In the genomic region with DNA sequence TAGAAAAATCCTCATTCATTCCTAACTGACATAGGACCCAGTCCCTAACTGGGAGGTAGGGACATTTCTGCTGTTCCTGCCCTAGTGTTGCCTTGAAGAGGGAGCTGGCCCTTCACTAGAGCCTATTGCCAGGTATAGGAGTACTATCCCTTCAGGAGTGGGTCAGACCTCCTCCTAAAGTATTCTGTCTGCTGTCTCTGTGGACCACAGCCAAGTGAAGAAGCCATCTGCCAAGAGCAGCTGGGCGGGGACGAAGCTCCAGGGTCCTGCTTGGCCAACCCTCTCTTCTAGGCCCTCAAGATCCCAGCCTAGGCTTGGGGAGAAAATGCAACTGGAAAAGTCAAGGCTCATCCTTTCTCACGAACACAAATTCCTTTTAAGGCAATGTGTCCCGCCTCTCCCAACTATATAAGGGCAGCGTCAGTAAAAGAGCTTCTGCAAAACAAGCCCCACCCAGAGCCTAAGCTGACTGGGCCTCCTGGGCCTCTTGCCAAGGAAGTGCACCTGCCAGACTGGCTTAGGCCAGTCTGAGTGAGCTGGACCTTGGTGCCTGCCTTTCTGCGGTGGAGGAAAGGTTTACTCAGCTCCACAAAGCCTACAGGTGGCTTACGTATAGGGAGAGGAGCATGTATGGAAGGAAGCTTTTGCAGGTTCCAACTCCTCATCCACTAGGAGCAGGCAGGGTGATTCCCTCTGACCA, we compare ENCODE assay signal across 8 cellular contexts. TPM values are rescaled to one million over a fixed set of nuclear protein-coding genes. Genes with fewer than 3 reads are reported as not detected.
DNase-seq lines count a peak whose midpoint lies in the region; ATAC-seq, FAIRE-seq and TF ChIP-seq lines count a peak whose summit lies in the region.

No MANE protein-coding gene starts in this region.

- H3K27me3 Mint-ChIP-seq in activated CD4-positive, alpha-beta T cell treated with anti-CD3 and anti-CD28 coated beads, Interleukin-2, amount 10 ng/mL, durations not matched to agents 7 days and 5 days: peaks cover 10% of the 10 kb centered on the region

- peak overlapping the region; percentile 78 for H3K27ac Mint-ChIP-seq in activated CD4-positive, alpha-beta T cell treated with anti-CD3 and anti-CD28 coated beads, Interleukin-2, amount 10 ng/mL, durations not matched to agents 7 days and 5 days

- H3K4me1 Mint-ChIP-seq in activated CD4-positive, alpha-beta T cell treated with anti-CD3 and anti-CD28 coated beads, Interleukin-2, amount 10 ng/mL, durations not matched to agents 7 days and 5 days: peaks cover 26% of the 10 kb centered on the region

- ATAC-seq in GM18909 (IDR thresholded peaks at IDR 0.05; ENCODE audit: poor library complexity, unreplicated experiment): peak; percentile 43
- peak; percentile 38 for ATAC-seq in HG03196 (IDR thresholded peaks at IDR 0.05; ENCODE audit: unreplicated experiment)

- H3K79me2 ChIP-seq in fibroblast of lung (ENCODE audit: control insufficient read depth, insufficient read depth, low read length): no peaks in the 10 kb centered on the region

- TF ChIP-seq CTCF in C4-2B (conservative IDR thresholded peaks at IDR 0.05): no peak
- no peak for TF ChIP-seq CTCF in fibroblast of lung (conservative IDR thresholded peaks at IDR 0.05 in 1 of 2, IDR thresholded peaks at IDR 0.05 in 1 of 2; ENCODE audit: low read depth in 1 of 2, low read length in 2 of 2)

- DNase-seq in NCI-H2196 (lab: John Stamatoyannopoulos, UW; ENCODE audit: unreplicated experiment) (peak; percentile 98), fibroblast of lung (ENCODE audit: low read depth in 2 of 2) (peak; percentile 98), myocyte (ENCODE audit: low read depth) (peak; percentile 98), urothelium cell line (ENCODE audit: low spot score) (peak; percentile 90)
- DNase-seq in activated CD4-positive, alpha-beta T cell treated with anti-CD3 and anti-CD28 coated beads, Interleukin-2, amount 10 ng/mL, durations not matched to agents 7 days and 5 days: peak; percentile 37

- no peaks in the 10 kb centered on the region for H3K36me3 ChIP-seq in fibroblast of lung (ENCODE audit: control insufficient read depth, insufficient read depth, low read length)

- H3K27me3 ChIP-seq in fibroblast of lung (ENCODE audit: control insufficient read depth, insufficient read depth, low read length): no peaks in the 10 kb centered on the region

- no peak overlapping the region for H2AFZ ChIP-seq in fibroblast of lung (ENCODE audit: low read length)

- H3K9ac ChIP-seq in fibroblast of lung (ENCODE audit: insufficient read depth, low read length): no peak overlapping the region

- no peaks in the 10 kb centered on the region for H3K9me3 Mint-ChIP-seq in activated CD4-positive, alpha-beta T cell treated with anti-CD3 and anti-CD28 coated beads, Interleukin-2, amount 10 ng/mL, durations not matched to agents 7 days and 5 days

- no peak for FAIRE-seq in urothelium cell line (lab: Jason Lieb, UNC)

- H3K36me3 Mint-ChIP-seq in activated CD4-positive, alpha-beta T cell treated with anti-CD3 and anti-CD28 coated beads, Interleukin-2, amount 10 ng/mL, durations not matched to agents 7 days and 5 days (ENCODE audit: low read depth): no peaks in the 10 kb centered on the region

- H3K4me2 ChIP-seq in fibroblast of lung (ENCODE audit: extremely low read depth, insufficient read depth, low read length): peak overlapping the region; percentile 46

- H4K20me1 ChIP-seq in fibroblast of lung (ENCODE audit: control insufficient read depth, extremely low read depth, insufficient read depth, low read length): no peaks in the 10 kb centered on the region

- peaks cover 18% of the 10 kb centered on the region for H3K4me1 ChIP-seq in fibroblast of lung (ENCODE audit: control insufficient read depth, extremely low read depth, insufficient read depth, low read length)

- POLR2A ChIA-PET in activated CD4-positive, alpha-beta T cell treated with anti-CD3 and anti-CD28 coated beads, Interleukin-2, amount 10 ng/mL, durations not matched to agents 7 days and 5 days (lab: Charles Lee): interaction anchor here (0.6 to 0.7 kb wide), 3 partner anchors 67 to 360 kb away, joined by 3 read pairs; no protein-coding TSS in a partner anchor

- H3K4me3 Mint-ChIP-seq in activated CD4-positive, alpha-beta T cell treated with anti-CD3 and anti-CD28 coated beads, Interleukin-2, amount 10 ng/mL, durations not matched to agents 7 days and 5 days: peak overlapping the region; percentile 86

- peak overlapping the region; percentile 83 for H3K27ac ChIP-seq in C4-2B
- peak overlapping the region; percentile 36 for H3K27ac ChIP-seq in fibroblast of lung (ENCODE audit: insufficient read depth, low read length)

- peak overlapping the region in 3 of 4 experiments; percentile 70 to 87 (median 76) for H3K4me3 ChIP-seq in fibroblast of lung (replicated peaks in 1 of 4; ENCODE audit: control extremely low read depth in 1 of 4, insufficient read depth in 1 of 4, low read depth in 3 of 4, low read length in 4 of 4)

- CTCF ChIA-PET in activated CD4-positive, alpha-beta T cell treated with anti-CD3 and anti-CD28 coated beads, Interleukin-2, amount 10 ng/mL, durations not matched to agents 7 days and 5 days (lab: Charles Lee): interaction anchor here (0.5 to 1.5 kb wide), 6 partner anchors 10 to 648 kb away, joined by 3 to 5 read pairs (median 4); no protein-coding TSS in a partner anchor

- no peaks in the 10 kb centered on the region for H3K9me3 ChIP-seq in fibroblast of lung (ENCODE audit: control insufficient read depth, insufficient read depth, low read depth, low read length)

RNA-seq across cellular contexts. Expression of a gene that starts 0.6 kb away (rescaled TPM):
- 1 to 10 TPM; 1.9 to 2.2 TPM for total RNA-seq in activated CD4-positive, alpha-beta T cell treated with anti-CD3 and anti-CD28 coated beads, Interleukin-2, amount 10 ng/mL, durations not matched to agents 7 days and 5 days
- total RNA-seq in fibroblast of lung (6.9 and 18.2 TPM in 2 replicates), myocyte (31.4 and 45.5 TPM in 2 replicates)
- 16.7 and 24.7 TPM in 2 replicates for polyA plus RNA-seq in fibroblast of lung
- polyA plus RNA-seq in fibroblast of lung (2012): 12.6 and 18.4 TPM in 2 replicates
- 11.2 and 12.0 TPM in 2 replicates for polyA minus RNA-seq in fibroblast of lung (ENCODE audit: low replicate concordance)
- 48.0 TPM for polyA plus RNA-seq in myocyte (2012)

RNA-seq across cellular contexts. Expression of a gene that starts 28.3 kb away (rescaled TPM):
- under 1 TPM; 0.17 to 0.30 TPM for total RNA-seq in activated CD4-positive, alpha-beta T cell treated with anti-CD3 and anti-CD28 coated beads, Interleukin-2, amount 10 ng/mL, durations not matched to agents 7 days and 5 days
- total RNA-seq in fibroblast of lung: under 0.01 and 0.17 TPM in 2 replicates
- 0.17 and 0.21 TPM in 2 replicates for polyA plus RNA-seq in fibroblast of lung
- 0.21 and 0.36 TPM in 2 replicates for polyA plus RNA-seq in fibroblast of lung (2012)
- polyA minus RNA-seq in fibroblast of lung (ENCODE audit: low replicate concordance): not detected in 2 replicates
- total RNA-seq in myocyte: 0.21 TPM in 1 of 2 replicates, not detected in the other
- polyA plus RNA-seq in myocyte (2012): 0.48 TPM

Comparison
In these comparisons a context has a peak if more than half of its experiments do, and no peak if none do; other contexts are left out.
1. Peak in every context shown above with its lines: DNase-seq, ATAC-seq, H3K4me3 ChIP-seq and H3K27ac ChIP-seq.
2. DNase-seq: peak in every context shown above with its lines; median percentile 98 in NCI-H2196; 98 in fibroblast of lung; 98 in myocyte; 90 in urothelium cell line; 37 in activated CD4-positive, alpha-beta T cell treated with anti-CD3 and anti-CD28 coated beads, Interleukin-2, amount 10 ng/mL, durations not matched to agents 7 days and 5 days.